Comparison of ENCODE assay signal across 15 cellular contexts in genomic region chrX:124719060-124719459, GRCh38.
"Had no signal": no experiment of that assay in that cellular context is flagged by ENCODE, and none has a peak within 500 bp of the region (broad histone marks: within the 10 kb centered on the region; RNA-seq: fewer than 3 reads in every experiment).

No MANE protein-coding gene starts in this region.

- H3K9me3 Mint-ChIP-seq: activated T-cell treated with anti-CD3 and anti-CD28 coated beads, Interleukin-2, amount 50 U/mL, for 24 hours; naive thymus-derived CD4-positive, alpha-beta T cell; stimulated activated effector memory CD8-positive, alpha-beta T cell treated with anti-CD3 and anti-CD28 coated beads, Interleukin-12 subunit alpha, Interleukin-12 subunit beta, amount 100 ng/mL, for 72 hours had no signal

- H3K4me3 ChIP-seq: body of pancreas, left ventricle myocardium inferior, mucosa of descending colon had no signal

- H3K27me3 Mint-ChIP-seq: activated CD8-positive, alpha-beta memory T cell treated with anti-CD3 and anti-CD28 coated beads, Interleukin-2, amount 10 ng/mL, durations not matched to agents 7 days and 5 days; naive thymus-derived CD4-positive, alpha-beta T cell had no signal

- H3K27ac Mint-ChIP-seq: activated CD8-positive, alpha-beta memory T cell treated with anti-CD3 and anti-CD28 coated beads, Interleukin-2, amount 10 ng/mL, durations not matched to agents 7 days and 5 days; activated naive CD4-positive, alpha-beta T cell treated with anti-CD3 and anti-CD28 coated beads, Interleukin-2, amount 50 U/mL, for 72 hours; activated T-cell treated with anti-CD3 and anti-CD28 coated beads, Interleukin-2, amount 50 U/mL, for 24 hours; naive thymus-derived CD4-positive, alpha-beta T cell; stimulated activated effector memory CD8-positive, alpha-beta T cell treated with anti-CD3 and anti-CD28 coated beads, Interleukin-12 subunit alpha, Interleukin-12 subunit beta, amount 100 ng/mL, for 72 hours had no signal

- H3K4me3 Mint-ChIP-seq: activated CD8-positive, alpha-beta memory T cell treated with anti-CD3 and anti-CD28 coated beads, Interleukin-2, amount 10 ng/mL, durations not matched to agents 7 days and 5 days; activated T-cell treated with anti-CD3 and anti-CD28 coated beads, Interleukin-2, amount 50 U/mL, for 24 hours; stimulated activated effector memory CD8-positive, alpha-beta T cell treated with anti-CD3 and anti-CD28 coated beads, Interleukin-12 subunit alpha, Interleukin-12 subunit beta, amount 100 ng/mL, for 72 hours had no signal

- H3K36me3 Mint-ChIP-seq: activated CD8-positive, alpha-beta memory T cell treated with anti-CD3 and anti-CD28 coated beads, Interleukin-2, amount 10 ng/mL, durations not matched to agents 7 days and 5 days; stimulated activated effector memory CD8-positive, alpha-beta T cell treated with anti-CD3 and anti-CD28 coated beads, Interleukin-12 subunit alpha, Interleukin-12 subunit beta, amount 100 ng/mL, for 72 hours had no signal

- DNase-seq: activated CD4-positive, alpha-beta T cell treated with anti-CD3 and anti-CD28 coated beads for 1 hour; activated CD4-positive, alpha-beta T cell treated with anti-CD3 and anti-CD28 coated beads, Interleukin-2, amount 50 U/mL, for 4 hours; activated CD8-positive, alpha-beta memory T cell treated with anti-CD3 and anti-CD28 coated beads, Interleukin-2, amount 10 ng/mL, durations not matched to agents 7 days and 5 days; activated effector memory CD4-positive, alpha-beta T cell treated with anti-CD3 and anti-CD28 coated beads, Interleukin-2, amount 50 U/mL, for 16 hours; activated T-cell treated with anti-CD3 and anti-CD28 coated beads, Interleukin-2, amount 50 U/mL, for 24 hours; amniotic stem cell; body of pancreas; caudate nucleus; hypothalamus; kidney; left ventricle myocardium inferior; mucosa of descending colon; naive thymus-derived CD4-positive, alpha-beta T cell had no signal

- H3K4me1 Mint-ChIP-seq: activated CD8-positive, alpha-beta memory T cell treated with anti-CD3 and anti-CD28 coated beads, Interleukin-2, amount 10 ng/mL, durations not matched to agents 7 days and 5 days; stimulated activated effector memory CD8-positive, alpha-beta T cell treated with anti-CD3 and anti-CD28 coated beads, Interleukin-12 subunit alpha, Interleukin-12 subunit beta, amount 100 ng/mL, for 72 hours had no signal
